1 cellular context compared by ENCODE assay signal in genomic region chr6:33558801-33559200, GRCh38.
TF ChIP-seq lines count a peak whose summit lies in the region.

No MANE protein-coding gene starts in this region.

TF ChIP-seq in K562, 482 proteins besides CTCF, POLR2A, EP300 and RAD21 (continued from another document):
- TF ChIP-seq ZBTB49 (CRISPR knock-in tag; IDR thresholded peaks at IDR 0.05; ENCODE audit: borderline replicate concordance) (no peak), ZMIZ1 (IDR thresholded peaks at IDR 0.05; ENCODE audit: low read depth in 2 of 2, low read length in 2 of 2) (no peak), ZBTB40 (IDR thresholded peaks at IDR 0.05) (peak; percentile 87), ZBTB40 (CRISPR knock-in tag; IDR thresholded peaks at IDR 0.05) (peak; percentile 83), ILK (tag; IDR thresholded peaks at IDR 0.05; ENCODE audit: borderline replicate concordance, low read depth) (no peak), ELK3 (CRISPR knock-in tag; IDR thresholded peaks at IDR 0.05) (no peak), PRDM10 (IDR thresholded peaks at IDR 0.05; ENCODE audit: partially characterized antibody) (no peak), ZSCAN29 (IDR thresholded peaks at IDR 0.05) (no peak), TAL1 (IDR thresholded peaks at IDR 0.05) (no peak), PPARD (CRISPR knock-in tag; IDR thresholded peaks at IDR 0.05) (no peak), ZNF384 (IDR thresholded peaks at IDR 0.05; ENCODE audit: low read depth, low read length) (peak; percentile 64; the same call in 1 of the 2 replicates)
TF ChIP-seq in K562: peak in this region for 2.
